In genomic region chr4:71259305-71259704, GRCh38 we compare ENCODE assay signal across 22 cellular contexts.
DNase-seq lines count a peak whose midpoint lies in the region; TF ChIP-seq lines count a peak whose summit lies in the region.
"Had no signal": no experiment of that assay in that cellular context is flagged by ENCODE, and none has a peak within 500 bp of the region (broad histone marks: within the 10 kb centered on the region; RNA-seq: fewer than 3 reads in every experiment).

No MANE protein-coding gene starts in this region.

- dilution Hi-C loops in mammary epithelial cell (cut with HindIII; ENCODE audit: low sequenced_read_pairs): no loop called here

- H3K79me2 ChIP-seq in mammary epithelial cell (ENCODE audit: insufficient read depth, low read length): no peaks in the 10 kb centered on the region
- no peaks in the 10 kb centered on the region for H3K79me2 ChIP-seq in trophoblast cell (ENCODE audit: control insufficient read depth, insufficient read depth, low read length, poor library complexity)

- no peak overlapping the region for H4K8ac ChIP-seq in trophoblast cell (ENCODE audit: low read depth, low read length)

- peaks cover 8 to 19% (median 19%) of the 10 kb centered on the region in 3 donors for H3K36me3 Mint-ChIP-seq in immature natural killer cell
- H3K36me3 Mint-ChIP-seq: memory B cell had no signal

- H3K27me3 Mint-ChIP-seq in immature natural killer cell (ENCODE audit: low read depth in 3 of 3): no peaks in the 10 kb centered on the region
- H3K27me3 Mint-ChIP-seq: central memory CD8-positive, alpha-beta T cell had no signal

- H3K4me1 ChIP-seq in A673 (ENCODE audit: insufficient read depth, low read length, poor library complexity, severe bottlenecking): no peaks in the 10 kb centered on the region
- H3K4me1 ChIP-seq in mammary epithelial cell (ENCODE audit: insufficient read depth, low read length): peaks cover 17% of the 10 kb centered on the region
- peaks cover 0 to 44% of the 10 kb centered on the region in 2 donors for H3K4me1 ChIP-seq in right atrium auricular region
- H3K4me1 ChIP-seq in trophoblast cell (ENCODE audit: control insufficient read depth in 1 of 2, insufficient read depth in 2 of 2, low read length in 2 of 2): peaks cover 0 to 2% of the 10 kb centered on the region in 2 experiments
- peaks cover 9% of the 10 kb centered on the region for H3K4me1 ChIP-seq in testis
- H3K4me1 ChIP-seq: A549 had no signal

- no peak overlapping the region for H3K4ac ChIP-seq in trophoblast cell (ENCODE audit: low read depth, low read length)

- H3K27me3 ChIP-seq in A673 (replicated peaks; ENCODE audit: insufficient read depth, low read depth, low read length, poor library complexity): no peaks in the 10 kb centered on the region
- H3K27me3 ChIP-seq in mammary epithelial cell (ENCODE audit: insufficient read depth, low read length): no peaks in the 10 kb centered on the region
- H3K27me3 ChIP-seq in right atrium auricular region: no peaks in the 10 kb centered on the region
- no peaks in the 10 kb centered on the region for H3K27me3 ChIP-seq in trophoblast cell (ENCODE audit: insufficient read depth, low read length)
- H3K27me3 ChIP-seq in testis: no peaks in the 10 kb centered on the region

- H3K9me3 ChIP-seq in A673 (ENCODE audit: low read depth, low read length, poor library complexity, severe bottlenecking) (no peaks in the 10 kb centered on the region), mammary epithelial cell (replicated peaks; ENCODE audit: insufficient read depth, low read length) (no peaks in the 10 kb centered on the region), right atrium auricular region (no peaks in the 10 kb centered on the region), trophoblast cell (ENCODE audit: insufficient read depth, low read depth, low read length) (no peaks in the 10 kb centered on the region), testis (no peaks in the 10 kb centered on the region)
- H3K9me3 ChIP-seq: A549 had no signal

- in situ Hi-C loops in mammary epithelial cell (cut with MboI; ENCODE audit: low sequenced_read_pairs in 2 of 2): no loop called here

- H2BK120ac ChIP-seq in trophoblast cell (ENCODE audit: insufficient read depth, low read length, poor library complexity): no peak overlapping the region

- H3K4me3 Mint-ChIP-seq in immature natural killer cell: no peak overlapping the region
- H3K4me3 Mint-ChIP-seq: central memory CD8-positive, alpha-beta T cell; memory B cell; nephron had no signal

- no peaks in the 10 kb centered on the region for H3K9me3 Mint-ChIP-seq in immature natural killer cell
- H3K9me3 Mint-ChIP-seq: central memory CD8-positive, alpha-beta T cell; memory B cell; nephron had no signal

- no peak overlapping the region for H4K12ac ChIP-seq in trophoblast cell (ENCODE audit: low read depth, low read length)

- BruUV-seq in A673 (replicated peaks; lab: Mats Ljungman, UMichigan): no TSS peak
- no TSS peak for BruUV-seq in mammary epithelial cell (replicated peaks; lab: Mats Ljungman, UMichigan)

- H3K27ac ChIP-seq in A673 (ENCODE audit: low read depth, low read length, poor library complexity, severe bottlenecking) (no peak overlapping the region), mammary epithelial cell (ENCODE audit: insufficient read depth, low read depth, low read length) (peak overlapping the region; percentile 13), right atrium auricular region (peak overlapping the region; percentile 81 to 91), trophoblast cell (ENCODE audit: low read depth, low read length) (no peak overlapping the region), testis (no peak overlapping the region)
- H3K27ac ChIP-seq: A549, C4-2B had no signal

- H4K91ac ChIP-seq in trophoblast cell (ENCODE audit: low read depth, low read length): no peak overlapping the region

- POLR2A ChIA-PET in A673 (lab: Charles Lee; ENCODE audit: low non-redundant PET): no interaction called here
- POLR2A ChIA-PET in GM10248 (lab: Yijun Ruan, JAX): no interaction called here

- H3K4me3 ChIP-seq in A673 (ENCODE audit: low read depth, low read length, poor library complexity, severe bottlenecking) (no peak overlapping the region), mammary epithelial cell (replicated peaks in 1 of 3; ENCODE audit: insufficient read depth in 1 of 3, low read depth in 2 of 3, low read length in 3 of 3) (no peak overlapping the region), right atrium auricular region (no peak overlapping the region), trophoblast cell (ENCODE audit: low read depth, low read length) (no peak overlapping the region), testis (no peak overlapping the region)
- H3K4me3 ChIP-seq: A549 had no signal

- H3K9ac ChIP-seq in mammary epithelial cell (ENCODE audit: insufficient read depth, low read length) (no peak overlapping the region), trophoblast cell (ENCODE audit: low read length) (no peak overlapping the region)

- no peak overlapping the region for H3K14ac ChIP-seq in trophoblast cell (ENCODE audit: low read length)

- no peak overlapping the region for H3K18ac ChIP-seq in trophoblast cell (ENCODE audit: low read length)

- H3K36me3 ChIP-seq in A673 (ENCODE audit: insufficient read depth, low read length, poor library complexity, severe bottlenecking) (no peaks in the 10 kb centered on the region), mammary epithelial cell (ENCODE audit: insufficient read depth, low read length) (no peaks in the 10 kb centered on the region), right atrium auricular region (no peaks in the 10 kb centered on the region), trophoblast cell (ENCODE audit: control insufficient read depth in 1 of 2, insufficient read depth in 2 of 2, low read length in 2 of 2) (no peaks in the 10 kb centered on the region), testis (ENCODE audit: low read depth, missing control alignments) (no peaks in the 10 kb centered on the region)

- TF ChIP-seq POLR2A in testis (IDR thresholded peaks at IDR 0.05): no peak

- DNase-seq in A673 (ENCODE audit: low spot score) (peak; percentile 17), mammary epithelial cell (no peak), right atrium auricular region (ENCODE audit: low spot score) (no peak), trophoblast cell (no peak), GM20000 (ENCODE audit: low spot score) (no peak), testis (no peak), GM10248 (ENCODE audit: extremely low spot score) (no peak), immature natural killer cell (no peak)
- DNase-seq: activated CD4-positive, alpha-beta T cell treated with anti-CD3 and anti-CD28 coated beads, Interleukin-2, amount 50 U/mL, for 1 hour; activated gamma-delta T cell; DMS 273 treated with DMSO at 0.1 percent for 48 hours; effector memory CD4-positive, alpha-beta T cell; H7; NCI-H2171 treated with DMSO at 0.1 percent for 48 hours; SIG-M5; stimulated activated CD4-positive, alpha-beta T cell treated with anti-CD3 and anti-CD28 coated beads, Interleukin-1b, Interleukin-23, amount 100 ng/mL, for 48 hours; stimulated activated naive CD4-positive, alpha-beta T cell treated with Interleukin-2 at 50 U/mL for 16 hours had no signal

- H2BK12ac ChIP-seq in trophoblast cell (ENCODE audit: low read length): no peak overlapping the region

- H2AFZ ChIP-seq in mammary epithelial cell (ENCODE audit: low read depth, low read length) (peak overlapping the region; percentile 57), trophoblast cell (ENCODE audit: insufficient read depth, low read length, poor library complexity) (no peak overlapping the region)

- CTCF ChIA-PET in A673 (lab: Charles Lee) (no interaction called here), mammary epithelial cell (lab: Charles Lee; ENCODE audit: low non-redundant PET) (no interaction called here), GM10248 (lab: Yijun Ruan, JAX) (interaction anchor here (1.1 to 3.3 kb wide), 5 partner anchors 8 to 34 kb away, joined by 3 to 27 read pairs (median 7); no protein-coding TSS in a partner anchor)

- WGBS in mammary epithelial cell (ENCODE audit: low coverage, missing lambda C conversion rate): 95% methylated on average over 5 of the region's 5 CpGs
- WGBS in trophoblast cell (ENCODE audit: extremely low coverage, insufficient coverage, insufficient read length): no CpG with 5 or more reads among the region's 5 CpGs
- 82 to 89% methylated on average over 5 of the region's 5 CpGs for WGBS in testis, 2 donors

- H4K20me1 ChIP-seq in mammary epithelial cell (ENCODE audit: insufficient read depth, low read length): no peaks in the 10 kb centered on the region

- intact Hi-C loops in A673 (cut with micrococcal nuclease; ENCODE audit: unreplicated experiment): no loop called here
- intact Hi-C loops in mammary epithelial cell (cut with micrococcal nuclease): no loop called here
- intact Hi-C loops in testis (cut with DNase I; ENCODE audit: low total_unique reads): no loop called here

- H3K23ac ChIP-seq in trophoblast cell (ENCODE audit: low read length): peak overlapping the region; percentile 37

- H2BK5ac ChIP-seq in trophoblast cell (ENCODE audit: low read depth, low read length, poor library complexity): no peak overlapping the region

- peak overlapping the region in 1 of 6 donors; percentile 66 for H3K27ac Mint-ChIP-seq in immature natural killer cell
- H3K27ac Mint-ChIP-seq: memory B cell had no signal

- no peaks in the 10 kb centered on the region for H3K79me1 ChIP-seq in trophoblast cell (ENCODE audit: low read length)

- TF ChIP-seq CTCF in A673 (conservative IDR thresholded peaks at IDR 0.05; ENCODE audit: low read depth, low read length): no peak
- no peak for TF ChIP-seq CTCF in mammary epithelial cell (conservative IDR thresholded peaks at IDR 0.05 in 1 of 2, IDR thresholded peaks at IDR 0.05 in 1 of 2; ENCODE audit: extremely low read depth in 1 of 2, insufficient read depth in 1 of 2, low read depth in 1 of 2, low read length in 2 of 2)
- no peak for TF ChIP-seq CTCF in right atrium auricular region (IDR thresholded peaks at IDR 0.05)
- no peak for TF ChIP-seq CTCF in GM20000 (IDR thresholded peaks at IDR 0.05; ENCODE audit: extremely low read depth, missing control alignments)
- no peak for TF ChIP-seq CTCF in testis (IDR thresholded peaks at IDR 0.05)
- no peak for TF ChIP-seq CTCF in GM10248 (IDR thresholded peaks at IDR 0.05; ENCODE audit: control extremely low read depth, extremely low read depth, low read depth, missing control alignments)

- H2AK5ac ChIP-seq in trophoblast cell (ENCODE audit: low read length): no peak overlapping the region

- H3K4me2 ChIP-seq in mammary epithelial cell (ENCODE audit: insufficient read depth, low read depth, low read length): peak overlapping the region; percentile 62
- H3K4me2 ChIP-seq in trophoblast cell (ENCODE audit: low read length): no peak overlapping the region
- H3K4me2 ChIP-seq: A549 had no signal

- peaks cover 24 to 47% of the 10 kb centered on the region in 2 donors for H3K4me1 Mint-ChIP-seq in immature natural killer cell

Comparison
In these comparisons a context has a peak if more than half of its experiments do, and no peak if none do; other contexts are left out.
1. H3K27ac ChIP-seq: peak in mammary epithelial cell (single experiment) and right atrium auricular region (2 of 2); none in A673 (single experiment), trophoblast cell (single experiment) and testis (0 of 2).